ENCODE assay signal across 29 cellular contexts in genomic region chr20:50410343-50410742, GRCh38.
"Had no signal": no experiment of that assay in that cellular context is flagged by ENCODE, and none has a peak within 500 bp of the region (broad histone marks: within the 10 kb centered on the region; RNA-seq: fewer than 3 reads in every experiment).

No MANE protein-coding gene starts in this region.

- DNase-seq: activated CD4-positive, alpha-beta T cell treated with anti-CD3 and anti-CD28 coated beads for 1 hour; activated CD4-positive, alpha-beta T cell treated with anti-CD3 and anti-CD28 coated beads, Interleukin-2, amount 10 ng/mL, durations not matched to agents 24 days and 14 days; activated CD4-positive, alpha-beta T cell treated with anti-CD3 and anti-CD28 coated beads, Interleukin-2, amount 50 U/mL, for 4 hours; activated CD4-positive, CD25-positive, alpha-beta regulatory T cell; activated CD8-positive, alpha-beta T cell treated with anti-CD3 and anti-CD28 coated beads for 36 hours; activated effector memory CD4-positive, alpha-beta T cell treated with anti-CD3 and anti-CD28 coated beads, Interleukin-2, amount 50 U/mL, for 16 hours; activated naive CD4-positive, alpha-beta T cell; activated naive CD8-positive, alpha-beta T cell treated with anti-CD3 and anti-CD28 coated beads, Interleukin-2, amount 10 ng/mL, durations not matched to agents 7 days and 5 days; activated T-cell treated with anti-CD3 and anti-CD28 coated beads, Interleukin-2, amount 50 U/mL, for 1 hour; activated T-cell treated with anti-CD3 and anti-CD28 coated beads, Interleukin-2, amount 50 U/mL, for 72 hours; amygdala; NCI-H1092 treated with DMSO at 0.1 percent for 48 hours; NCI-H1436; NCI-H1694 treated with DMSO at 0.1 percent for 48 hours; NCI-H2029; NCI-H345; NCI-H524 treated with DMSO at 0.1 percent for 48 hours; RPMI8226; SIG-M5; T-helper 1 cell; T-helper 2 cell; T-helper 9 cell; WERI-Rb-1 had no signal

- H3K27ac ChIP-seq: cardiac muscle cell, WERI-Rb-1 had no signal

- H3K4me1 Mint-ChIP-seq: activated CD4-positive, alpha-beta T cell treated with anti-CD3 and anti-CD28 coated beads, Interleukin-2, amount 10 ng/mL, durations not matched to agents 24 days and 14 days; activated naive CD4-positive, alpha-beta T cell treated with anti-CD3 and anti-CD28 coated beads, Interleukin-2, amount 50 U/mL, for 24 hours; activated naive CD8-positive, alpha-beta T cell treated with anti-CD3 and anti-CD28 coated beads, Interleukin-2, amount 10 ng/mL, durations not matched to agents 7 days and 5 days; activated T-helper 17 cell treated with anti-CD3 and anti-CD28 coated beads, Interleukin-2, amount 50 U/mL, for 72 hours had no signal

- H3K4me3 Mint-ChIP-seq: activated CD4-positive, alpha-beta T cell treated with anti-CD3 and anti-CD28 coated beads, Interleukin-2, amount 10 ng/mL, durations not matched to agents 24 days and 14 days; activated CD8-positive, alpha-beta T cell treated with anti-CD3 and anti-CD28 coated beads for 36 hours; activated naive CD4-positive, alpha-beta T cell treated with anti-CD3 and anti-CD28 coated beads, Interleukin-2, amount 50 U/mL, for 24 hours; activated naive CD8-positive, alpha-beta T cell treated with anti-CD3 and anti-CD28 coated beads, Interleukin-2, amount 10 ng/mL, durations not matched to agents 7 days and 5 days; activated T-cell treated with anti-CD3 and anti-CD28 coated beads, Interleukin-2, amount 50 U/mL, for 72 hours; activated T-helper 17 cell treated with anti-CD3 and anti-CD28 coated beads, Interleukin-2, amount 50 U/mL, for 72 hours had no signal

- H3K27me3 Mint-ChIP-seq: activated naive CD4-positive, alpha-beta T cell treated with anti-CD3 and anti-CD28 coated beads, Interleukin-2, amount 50 U/mL, for 24 hours had no signal

- H3K9me3 ChIP-seq: ascending aorta had no signal

- H3K9me3 Mint-ChIP-seq: activated CD4-positive, alpha-beta T cell treated with anti-CD3 and anti-CD28 coated beads, Interleukin-2, amount 10 ng/mL, durations not matched to agents 24 days and 14 days; activated CD8-positive, alpha-beta T cell treated with anti-CD3 and anti-CD28 coated beads for 36 hours; activated naive CD4-positive, alpha-beta T cell treated with anti-CD3 and anti-CD28 coated beads, Interleukin-2, amount 50 U/mL, for 24 hours; activated naive CD8-positive, alpha-beta T cell treated with anti-CD3 and anti-CD28 coated beads, Interleukin-2, amount 10 ng/mL, durations not matched to agents 7 days and 5 days; activated T-cell treated with anti-CD3 and anti-CD28 coated beads, Interleukin-2, amount 50 U/mL, for 72 hours; activated T-helper 17 cell treated with anti-CD3 and anti-CD28 coated beads, Interleukin-2, amount 50 U/mL, for 72 hours had no signal

- H3K27ac Mint-ChIP-seq: activated CD4-positive, alpha-beta T cell treated with anti-CD3 and anti-CD28 coated beads, Interleukin-2, amount 10 ng/mL, durations not matched to agents 24 days and 14 days; activated CD8-positive, alpha-beta T cell treated with anti-CD3 and anti-CD28 coated beads for 36 hours; activated naive CD4-positive, alpha-beta T cell treated with anti-CD3 and anti-CD28 coated beads, Interleukin-2, amount 50 U/mL, for 24 hours; activated naive CD8-positive, alpha-beta T cell treated with anti-CD3 and anti-CD28 coated beads, Interleukin-2, amount 10 ng/mL, durations not matched to agents 7 days and 5 days; activated T-cell treated with anti-CD3 and anti-CD28 coated beads, Interleukin-2, amount 50 U/mL, for 72 hours; activated T-helper 17 cell treated with anti-CD3 and anti-CD28 coated beads, Interleukin-2, amount 50 U/mL, for 72 hours had no signal

- H3K27me3 ChIP-seq: ascending aorta, cardiac muscle cell had no signal

- ATAC-seq: activated CD8-positive, alpha-beta T cell treated with anti-CD3 and anti-CD28 coated beads for 36 hours; activated T-cell treated with anti-CD3 and anti-CD28 coated beads, Interleukin-2, amount 50 U/mL, for 72 hours; activated T-helper 17 cell treated with anti-CD3 and anti-CD28 coated beads, Interleukin-2, amount 50 U/mL, for 72 hours; Panc1; SK-N-SH treated with all-trans-retinoic acid at 6 μM for 48 hours had no signal

- H3K36me3 Mint-ChIP-seq: activated naive CD4-positive, alpha-beta T cell treated with anti-CD3 and anti-CD28 coated beads, Interleukin-2, amount 50 U/mL, for 24 hours; activated naive CD8-positive, alpha-beta T cell treated with anti-CD3 and anti-CD28 coated beads, Interleukin-2, amount 10 ng/mL, durations not matched to agents 7 days and 5 days had no signal

- H3K4me3 ChIP-seq: ascending aorta, cardiac muscle cell had no signal

- H3K36me3 ChIP-seq: ascending aorta, cardiac muscle cell, WERI-Rb-1 had no signal
